In genomic region chr11:69894126-69895047, GRCh38 we compare ENCODE assay signal across 25 cellular contexts.
DNase-seq lines count a peak whose midpoint lies in the region; TF ChIP-seq lines count a peak whose summit lies in the region.
"Had no signal": no experiment of that assay in that cellular context is flagged by ENCODE, and none has a peak within 500 bp of the region (broad histone marks: within the 10 kb centered on the region; RNA-seq: fewer than 3 reads in every experiment).

No MANE protein-coding gene starts in this region.

- H3K36me3 ChIP-seq in parathyroid adenoma (ENCODE audit: control insufficient read depth, insufficient read depth, low read length) (no peaks in the 10 kb centered on the region), tibial nerve (no peaks in the 10 kb centered on the region)
- H3K36me3 ChIP-seq: BLaER1 treated with 17β-estradiol and CSF1 and Interleukin-3, amounts not matched to agents 10 nM and 100 nM; esophagus squamous epithelium; gastroesophageal sphincter; neutrophil; vagina had no signal

- intact Hi-C loops in CD14-positive monocyte (cut with micrococcal nuclease), result no loop called here

- TF ChIP-seq CTCF in CD14-positive monocyte (IDR thresholded peaks at IDR 0.05) (no peak), chondrocyte (IDR thresholded peaks at IDR 0.05) (no peak), parathyroid adenoma (IDR thresholded peaks at IDR 0.05) (no peak), tibial nerve (IDR thresholded peaks at IDR 0.05) (no peak)

- no peak for TF ChIP-seq EP300 in tibial nerve (IDR thresholded peaks at IDR 0.05)

- H3K27me3 Mint-ChIP-seq in CD14-positive monocyte (ENCODE audit: low read depth in 3 of 3) (peaks cover 18 to 50% (median 43%) of the 10 kb centered on the region in 3 donors), chondrocyte (ENCODE audit: low read depth) (peaks cover 66% of the 10 kb centered on the region)

- H3K27ac Mint-ChIP-seq in CD14-positive monocyte (peak overlapping the region in 1 of 7 donors; percentile 70), chondrocyte (ENCODE audit: unreplicated experiment) (no peak overlapping the region)
- H3K27ac Mint-ChIP-seq: activated CD4-positive, alpha-beta T cell treated with anti-CD3 and anti-CD28 coated beads for 36 hours; HFFc6 had no signal

- peak; percentile 14 for DNase-seq in CD14-positive monocyte (ENCODE audit: low spot score)
- peak; percentile 55 for DNase-seq in M059J (ENCODE audit: low read depth)
- peak; percentile 68 for DNase-seq in chondrocyte (ENCODE audit: low spot score)
- no peak for DNase-seq in tibial nerve (ENCODE audit: low spot score in 2 of 2)
- DNase-seq in activated CD4-positive, CD25-positive, alpha-beta regulatory T cell treated with anti-CD3 and anti-CD28 coated beads, Interleukin-2, amount 50 U/mL, for 72 hours, result no peak
- no peak for DNase-seq in activated CD8-positive, alpha-beta memory T cell treated with anti-CD3 and anti-CD28 coated beads, Interleukin-2, amount 50 U/mL, for 48 hours
- DNase-seq in LoVo (ENCODE audit: low spot score), result no peak
- DNase-seq: ACHN; activated CD4-positive, alpha-beta T cell treated with anti-CD3 and anti-CD28 coated beads for 36 hours; activated gamma-delta T cell; activated T-cell treated with anti-CD3 and anti-CD28 coated beads, Interleukin-2, amount 50 U/mL, for 1 hour; Calu3; effector memory CD4-positive, alpha-beta T cell; esophagus squamous epithelium; HFFc6; KG1; MV-4-11; NCI-H510A; small intestine; substantia nigra had no signal

- H3K36me3 Mint-ChIP-seq in CD14-positive monocyte, result no peaks in the 10 kb centered on the region
- no peaks in the 10 kb centered on the region for H3K36me3 Mint-ChIP-seq in chondrocyte (ENCODE audit: low read depth)

- H3K4me2 ChIP-seq in parathyroid adenoma (ENCODE audit: low read length), result no peak overlapping the region

- H3K9ac ChIP-seq in parathyroid adenoma, result no peak overlapping the region
- H3K9ac ChIP-seq: BLaER1 treated with 17β-estradiol and CSF1 and Interleukin-3, amounts not matched to agents 10 nM and 100 nM had no signal

- no peaks in the 10 kb centered on the region for H3K9me3 ChIP-seq in parathyroid adenoma (ENCODE audit: control insufficient read depth, low read length)
- no peaks in the 10 kb centered on the region for H3K9me3 ChIP-seq in tibial nerve
- H3K9me3 ChIP-seq: BLaER1 treated with 17β-estradiol and CSF1 and Interleukin-3, amounts not matched to agents 10 nM and 100 nM; esophagus squamous epithelium; gastroesophageal sphincter; neutrophil; vagina had no signal

- H3K9me3 Mint-ChIP-seq in CD14-positive monocyte (peaks cover 0 to 4% (median 0%) of the 10 kb centered on the region in 7 donors), chondrocyte (ENCODE audit: low read depth) (no peaks in the 10 kb centered on the region)
- H3K9me3 Mint-ChIP-seq: HFFc6 had no signal

- H3K4me1 Mint-ChIP-seq in CD14-positive monocyte (no peaks in the 10 kb centered on the region), chondrocyte (ENCODE audit: low read depth) (no peaks in the 10 kb centered on the region)

- H3K27me3 ChIP-seq in parathyroid adenoma (ENCODE audit: control insufficient read depth, insufficient read depth, low read length) (no peaks in the 10 kb centered on the region), tibial nerve (peaks cover 0 to 31% of the 10 kb centered on the region in 2 donors)
- H3K27me3 ChIP-seq: vagina had no signal

- no peak overlapping the region for H3K4me3 Mint-ChIP-seq in CD14-positive monocyte
- no peak overlapping the region for H3K4me3 Mint-ChIP-seq in chondrocyte (ENCODE audit: unreplicated experiment)
- H3K4me3 Mint-ChIP-seq: activated CD4-positive, alpha-beta T cell treated with anti-CD3 and anti-CD28 coated beads for 36 hours; HFFc6 had no signal

- no peak for TF ChIP-seq POLR2A in tibial nerve (IDR thresholded peaks at IDR 0.05)

- 75 to 77% methylated on average over 24 of the region's 24 CpGs for WGBS in tibial nerve, 2 donors

- H3K79me2 ChIP-seq in parathyroid adenoma, result no peaks in the 10 kb centered on the region

- peak overlapping the region; percentile 33 for H2AFZ ChIP-seq in parathyroid adenoma

- H3K27ac ChIP-seq in parathyroid adenoma (no peak overlapping the region), tibial nerve (no peak overlapping the region)
- H3K27ac ChIP-seq: BLaER1 treated with 17β-estradiol and CSF1 and Interleukin-3, amounts not matched to agents 10 nM and 100 nM; esophagus squamous epithelium; gastroesophageal sphincter; neutrophil; vagina had no signal

- H3K4me1 ChIP-seq in parathyroid adenoma (peaks cover 7% of the 10 kb centered on the region), tibial nerve (peaks cover 0 to 7% (median 0%) of the 10 kb centered on the region in 4 donors)
- H3K4me1 ChIP-seq: vagina had no signal

- H3K4me3 ChIP-seq in parathyroid adenoma (ENCODE audit: low read depth, low read length) (no peak overlapping the region), tibial nerve (no peak overlapping the region)
- H3K4me3 ChIP-seq: BLaER1 treated with 17β-estradiol and CSF1 and Interleukin-3, amounts not matched to agents 10 nM and 100 nM; esophagus squamous epithelium; gastroesophageal sphincter; vagina had no signal

Comparison
In these comparisons a context has a peak if more than half of its experiments do, and no peak if none do; other contexts are left out.
1. DNase-seq: peak in CD14-positive monocyte (single experiment), M059J (single experiment) and chondrocyte (single experiment); none in tibial nerve (0 of 2), activated CD4-positive, CD25-positive, alpha-beta regulatory T cell treated with anti-CD3 and anti-CD28 coated beads, Interleukin-2, amount 50 U/mL, for 72 hours (single experiment), activated CD8-positive, alpha-beta memory T cell treated with anti-CD3 and anti-CD28 coated beads, Interleukin-2, amount 50 U/mL, for 48 hours (single experiment) and LoVo (single experiment).